11 cellular contexts compared by ENCODE assay signal in genomic region chr20:4794846-4795245, GRCh38. TPM values are rescaled to one million over a fixed set of nuclear protein-coding genes. Genes with fewer than 3 reads are reported as not detected.
A peak's percentile ranks its signal among the peaks of the same experiment; 100 is the strongest.
DNase-seq lines count a peak whose midpoint lies in the region; ATAC-seq and TF ChIP-seq lines count a peak whose summit lies in the region.
"Had no signal": no experiment of that assay in that cellular context is flagged by ENCODE, and none has a peak within 500 bp of the region (broad histone marks: within the 10 kb centered on the region; RNA-seq: fewer than 3 reads in every experiment).

No MANE protein-coding gene starts in this region.

- H3K36me3 Mint-ChIP-seq in GM23338 (ENCODE audit: low read depth) (peaks cover 30% of the 10 kb centered on the region), activated B cell treated with CpG ODN at 0.5 μM for 24 hours (ENCODE audit: low read depth) (peaks cover 95% of the 10 kb centered on the region), memory B cell (peaks cover 49% of the 10 kb centered on the region)

- DNase-seq in AG10803 (ENCODE audit: low read depth), result peak; percentile 22
- no peak for DNase-seq in GM23338 (ENCODE audit: low spot score)
- DNase-seq in activated B cell treated with CpG ODN at 0.5 μM for 24 hours, result no peak
- DNase-seq in memory B cell (ENCODE audit: low spot score in 2 of 2), result no peak
- no peak for DNase-seq in NCI-H510A (lab: John Stamatoyannopoulos, UW)
- no peak for DNase-seq in RKO (ENCODE audit: low spot score)
- DNase-seq in NCI-H1417 treated with DMSO at 0.1 percent for 48 hours (lab: John Stamatoyannopoulos, UW), result no peak
- no peak for DNase-seq in NCI-H526 treated with DMSO at 0.1 percent for 48 hours (lab: John Stamatoyannopoulos, UW)
- DNase-seq: left cardiac atrium, NCI-H146 had no signal

- H3K4me1 Mint-ChIP-seq in GM23338, result peaks cover 8% of the 10 kb centered on the region; the same call in 1 of the 3 replicates
- peaks cover 7% of the 10 kb centered on the region for H3K4me1 Mint-ChIP-seq in activated B cell treated with CpG ODN at 0.5 μM for 24 hours
- peaks cover 10% of the 10 kb centered on the region for H3K4me1 Mint-ChIP-seq in memory B cell

- H3K27me3 Mint-ChIP-seq in GM23338 (ENCODE audit: insufficient read depth, low read depth, poor library complexity), result peaks cover 1% of the 10 kb centered on the region
- no peaks in the 10 kb centered on the region for H3K27me3 Mint-ChIP-seq in activated B cell treated with CpG ODN at 0.5 μM for 24 hours
- H3K27me3 Mint-ChIP-seq in memory B cell, result no peaks in the 10 kb centered on the region

- TF ChIP-seq CTCF in AG10803 (conservative IDR thresholded peaks at IDR 0.05; ENCODE audit: low read length), result no peak
- TF ChIP-seq CTCF in GM23338 (conservative IDR thresholded peaks at IDR 0.05; ENCODE audit: low read depth in 2 of 2), result no peak
- TF ChIP-seq CTCF in activated B cell treated with CpG ODN at 0.5 μM for 24 hours (IDR thresholded peaks at IDR 0.05), result no peak

- H3K9me3 Mint-ChIP-seq in GM23338 (peaks cover 3% of the 10 kb centered on the region; the same call in 1 of the 3 replicates), activated B cell treated with CpG ODN at 0.5 μM for 24 hours (no peaks in the 10 kb centered on the region), memory B cell (no peaks in the 10 kb centered on the region)

- H3K4me3 Mint-ChIP-seq in GM23338 (no peak overlapping the region), activated B cell treated with CpG ODN at 0.5 μM for 24 hours (no peak overlapping the region), memory B cell (no peak overlapping the region)

- ATAC-seq in GM23338 (no peak), activated B cell treated with CpG ODN at 0.5 μM for 24 hours (ENCODE audit: low read depth) (no peak), memory B cell (ENCODE audit: low read depth) (no peak)

- intact Hi-C loops in activated B cell treated with CpG ODN at 0.5 μM for 24 hours (cut with micrococcal nuclease), result no loop called here

- H4K20me1 ChIP-seq in GM23338 (replicated peaks; ENCODE audit: insufficient read depth), result no peaks in the 10 kb centered on the region; the same call in 1 of the 2 replicates

- no peaks in the 10 kb centered on the region for H3K9me2 ChIP-seq in GM23338 (ENCODE audit: insufficient read depth)

- CTCF ChIA-PET in activated B cell treated with CpG ODN at 0.5 μM for 24 hours (lab: Charles Lee), result interaction anchor here (1.8 kb wide), 1 partner anchor 161 kb away, joined by 5 read pairs; no protein-coding TSS in a partner anchor

- H3K36me3 ChIP-seq in GM23338 (ENCODE audit: insufficient read depth), result peaks cover 4% of the 10 kb centered on the region; the same call in 1 of the 2 replicates

- no peaks in the 10 kb centered on the region for H3K79me2 ChIP-seq in GM23338 (replicated peaks; ENCODE audit: insufficient read depth)

- POLR2A ChIA-PET in activated B cell treated with CpG ODN at 0.5 μM for 24 hours (lab: Charles Lee), result interaction anchor here (4.7 kb wide), 1 partner anchor 19 kb away, joined by 24 read pairs; no protein-coding TSS in a partner anchor

- H3K4me3 ChIP-seq in AG10803 (ENCODE audit: low read length) (no peak overlapping the region), GM23338 (no peak overlapping the region)

- no peaks in the 10 kb centered on the region for H3K27me3 ChIP-seq in GM23338 (ENCODE audit: insufficient read depth)

- H3F3A ChIP-seq in GM23338 (replicated peaks; ENCODE audit: low read depth), result no peaks in the 10 kb centered on the region

- H3K4me1 ChIP-seq in GM23338 (ENCODE audit: insufficient read depth), result no peaks in the 10 kb centered on the region

- no peak overlapping the region for H3K4me2 ChIP-seq in GM23338

- no peak overlapping the region for H3K27ac ChIP-seq in GM23338 (ENCODE audit: low read depth)
- H3K27ac ChIP-seq: C4-2B had no signal

- H2AFZ ChIP-seq in GM23338, result no peak overlapping the region

- peak overlapping the region; percentile 81 for H3K27ac Mint-ChIP-seq in GM23338
- H3K27ac Mint-ChIP-seq in activated B cell treated with CpG ODN at 0.5 μM for 24 hours, result peak overlapping the region; percentile 61
- H3K27ac Mint-ChIP-seq in memory B cell, result peak overlapping the region; percentile 72

TF ChIP-seq in GM23338, 12 proteins besides CTCF, POLR2A, EP300 and RAD21 (continues in another document):
- TF ChIP-seq EZH2phosphoT487 (IDR thresholded peaks at IDR 0.05; ENCODE audit: unreplicated experiment) (no peak), JUNB (IDR thresholded peaks at IDR 0.05; ENCODE audit: unreplicated experiment) (no peak), EZH2 (IDR thresholded peaks at IDR 0.05; ENCODE audit: low read depth, unreplicated experiment) (no peak), STAT1 (IDR thresholded peaks at IDR 0.05; ENCODE audit: unreplicated experiment) (no peak)
- TF ChIP-seq, protein P1, sequence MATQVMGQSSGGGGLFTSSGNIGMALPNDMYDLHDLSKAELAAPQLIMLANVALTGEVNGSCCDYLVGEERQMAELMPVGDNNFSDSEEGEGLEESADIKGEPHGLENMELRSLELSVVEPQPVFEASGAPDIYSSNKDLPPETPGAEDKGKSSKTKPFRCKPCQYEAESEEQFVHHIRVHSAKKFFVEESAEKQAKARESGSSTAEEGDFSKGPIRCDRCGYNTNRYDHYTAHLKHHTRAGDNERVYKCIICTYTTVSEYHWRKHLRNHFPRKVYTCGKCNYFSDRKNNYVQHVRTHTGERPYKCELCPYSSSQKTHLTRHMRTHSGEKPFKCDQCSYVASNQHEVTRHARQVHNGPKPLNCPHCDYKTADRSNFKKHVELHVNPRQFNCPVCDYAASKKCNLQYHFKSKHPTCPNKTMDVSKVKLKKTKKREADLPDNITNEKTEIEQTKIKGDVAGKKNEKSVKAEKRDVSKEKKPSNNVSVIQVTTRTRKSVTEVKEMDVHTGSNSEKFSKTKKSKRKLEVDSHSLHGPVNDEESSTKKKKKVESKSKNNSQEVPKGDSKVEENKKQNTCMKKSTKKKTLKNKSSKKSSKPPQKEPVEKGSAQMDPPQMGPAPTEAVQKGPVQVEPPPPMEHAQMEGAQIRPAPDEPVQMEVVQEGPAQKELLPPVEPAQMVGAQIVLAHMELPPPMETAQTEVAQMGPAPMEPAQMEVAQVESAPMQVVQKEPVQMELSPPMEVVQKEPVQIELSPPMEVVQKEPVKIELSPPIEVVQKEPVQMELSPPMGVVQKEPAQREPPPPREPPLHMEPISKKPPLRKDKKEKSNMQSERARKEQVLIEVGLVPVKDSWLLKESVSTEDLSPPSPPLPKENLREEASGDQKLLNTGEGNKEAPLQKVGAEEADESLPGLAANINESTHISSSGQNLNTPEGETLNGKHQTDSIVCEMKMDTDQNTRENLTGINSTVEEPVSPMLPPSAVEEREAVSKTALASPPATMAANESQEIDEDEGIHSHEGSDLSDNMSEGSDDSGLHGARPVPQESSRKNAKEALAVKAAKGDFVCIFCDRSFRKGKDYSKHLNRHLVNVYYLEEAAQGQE (IDR thresholded peaks at IDR 0.05; ENCODE audit: unreplicated experiment), result no peak

RNA-seq across cellular contexts. Expression of gene RASSF2, which starts 28.6 kb away (rescaled TPM):
- total RNA-seq in GM23338 (2014; rRNA removed; shearing (Covaris generic)), result 10.0 and 10.5 TPM in 2 replicates
- 1.9 and 2.1 TPM in 2 replicates for polyA plus RNA-seq in GM23338 (2016; fragmentation: Nextera tagmentation; extraction: Ambion mirVana)
- total RNA-seq in activated B cell treated with CpG ODN at 0.5 μM for 24 hours, result 202 and 217 TPM in 2 replicates

Comparison
In these comparisons a context has a peak if more than half of its experiments do, and no peak if none do; other contexts are left out.
1. RNA of gene RASSF2, which starts 28.6 kb away (total RNA-seq): 202 to 217 TPM in activated B cell treated with CpG ODN at 0.5 μM for 24 hours; 10.0 to 10.5 TPM in GM23338; every median in the first group is over 10 times any median in the second.
2. Peak in every context shown above with its lines, with median percentiles within 50 percentile points of each other: H3K27ac Mint-ChIP-seq.